13 cellular contexts compared by ENCODE assay signal in genomic region chr4:128979934-128980333, GRCh38.
A peak's percentile ranks its signal among the peaks of the same experiment; 100 is the strongest.
DNase-seq lines count a peak whose midpoint lies in the region; ATAC-seq and TF ChIP-seq lines count a peak whose summit lies in the region.
"Had no signal": no experiment of that assay in that cellular context is flagged by ENCODE, and none has a peak within 500 bp of the region (broad histone marks: within the 10 kb centered on the region; RNA-seq: fewer than 3 reads in every experiment).

No MANE protein-coding gene starts in this region.

- no peak for TF ChIP-seq POLR2A in upper lobe of left lung (IDR thresholded peaks at IDR 0.05)

- no peaks in the 10 kb centered on the region for H3K36me3 ChIP-seq in mucosa of descending colon (ENCODE audit: low read depth)
- no peaks in the 10 kb centered on the region for H3K36me3 ChIP-seq in upper lobe of left lung

- no peak for TF ChIP-seq EP300 in upper lobe of left lung (IDR thresholded peaks at IDR 0.05)

- TF ChIP-seq CTCF in mucosa of descending colon (IDR thresholded peaks at IDR 0.05) = no peak
- TF ChIP-seq CTCF in upper lobe of left lung (IDR thresholded peaks at IDR 0.05) = no peak

- no peaks in the 10 kb centered on the region for H3K27me3 ChIP-seq in upper lobe of left lung
- H3K27me3 ChIP-seq: dorsolateral prefrontal cortex had no signal

- H3K4me1 ChIP-seq in mucosa of descending colon (ENCODE audit: low read depth) (no peaks in the 10 kb centered on the region), upper lobe of left lung (no peaks in the 10 kb centered on the region)

- ATAC-seq in mucosa of descending colon (peak; percentile 64), GM21526 (IDR thresholded peaks at IDR 0.05; ENCODE audit: low FRiP score, unreplicated experiment) (no peak), upper lobe of left lung (ENCODE audit: low FRiP score in 2 of 2) (no peak), GM19035 (IDR thresholded peaks at IDR 0.05; ENCODE audit: unreplicated experiment) (no peak)

- no peak overlapping the region for H3K4me3 ChIP-seq in mucosa of descending colon
- no peak overlapping the region for H3K4me3 ChIP-seq in upper lobe of left lung
- H3K4me3 ChIP-seq: dorsolateral prefrontal cortex, lung had no signal

- DNase-seq in DMS 273 treated with DMSO at 0.1 percent for 48 hours (lab: John Stamatoyannopoulos, UW) (peak; percentile 18), NCI-H446 treated with DMSO at 0.1 percent for 48 hours (lab: John Stamatoyannopoulos, UW) (peak; percentile 70), dermis blood vessel endothelial cell (peak; percentile 50), mucosa of descending colon (no peak), upper lobe of left lung (no peak), NCI-H2081 (lab: John Stamatoyannopoulos, UW) (no peak)
- DNase-seq: activated T-cell treated with anti-CD3 and anti-CD28 coated beads, Interleukin-2, amount 50 U/mL, for 48 hours; DND-41; NCI-H524 treated with DMSO at 0.1 percent for 48 hours had no signal

- no peaks in the 10 kb centered on the region for H3K9me3 ChIP-seq in mucosa of descending colon
- H3K9me3 ChIP-seq in upper lobe of left lung = no peaks in the 10 kb centered on the region

- intact Hi-C loops in mucosa of descending colon (cut with DNase I, micrococcal nuclease) = no loop called here

- no peak overlapping the region for H3K27ac ChIP-seq in upper lobe of left lung
- H3K27ac ChIP-seq: dorsolateral prefrontal cortex had no signal

Comparison
In these comparisons a context has a peak if more than half of its experiments do, and no peak if none do; other contexts are left out.
1. DNase-seq: peak in DMS 273 treated with DMSO at 0.1 percent for 48 hours (single experiment), NCI-H446 treated with DMSO at 0.1 percent for 48 hours (single experiment) and dermis blood vessel endothelial cell (single experiment); none in mucosa of descending colon (0 of 3), upper lobe of left lung (0 of 2) and NCI-H2081 (0 of 2).